ENCODE assay signal across 1 cellular context in the genomic region with DNA sequence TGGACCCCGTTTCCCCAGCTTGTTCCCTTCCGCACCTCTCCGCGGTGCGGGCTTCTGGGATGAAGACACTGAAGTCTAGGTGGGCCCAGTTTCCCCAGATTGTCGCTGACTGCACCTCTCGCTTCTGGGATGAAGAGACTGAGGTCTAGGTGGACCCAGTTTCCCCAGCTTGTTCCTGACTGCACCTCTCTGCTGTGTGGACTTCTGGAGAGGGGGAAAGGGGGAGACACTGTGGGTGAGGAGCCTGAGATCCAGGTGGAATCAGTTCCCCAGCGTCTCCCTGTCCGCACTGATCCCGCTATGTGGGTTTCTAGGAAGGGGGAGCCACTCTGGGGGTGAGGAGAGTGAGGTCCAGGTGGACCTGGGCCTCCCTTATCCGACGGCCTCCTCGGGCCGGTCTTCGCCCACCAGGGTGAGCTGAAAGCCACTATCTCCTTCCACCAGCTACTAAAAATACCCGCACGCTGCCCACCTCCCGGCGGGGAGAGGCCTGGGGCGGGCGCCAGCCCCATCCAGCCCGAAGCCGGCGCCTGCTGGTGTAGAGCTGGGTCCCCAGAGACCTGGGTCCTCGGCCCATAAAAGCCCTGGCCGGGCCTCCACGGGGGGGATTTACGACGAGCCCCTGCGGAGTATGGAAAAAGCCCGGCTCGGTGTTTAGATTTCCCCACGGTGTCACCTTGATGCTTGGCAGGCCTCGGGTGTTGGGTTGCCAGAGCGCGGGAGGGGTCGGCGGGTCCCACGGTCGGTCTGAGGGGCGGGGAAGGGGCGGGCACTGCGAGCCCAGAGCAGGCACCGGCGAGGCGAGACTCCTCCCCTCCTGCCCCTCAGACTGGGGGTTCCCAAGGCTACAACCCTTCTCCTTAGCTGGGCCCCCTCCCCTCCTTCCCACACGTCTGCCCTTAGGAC.
TF ChIP-seq lines count a peak whose summit lies in the region.

No MANE protein-coding gene starts in this region.

TF ChIP-seq in endothelial cell of umbilical vein, 7 proteins besides CTCF, POLR2A, EP300 and RAD21:
- TF ChIP-seq EZH2 (IDR thresholded peaks at IDR 0.05; ENCODE audit: borderline replicate concordance, low read depth, low read length, severe bottlenecking) = peak; percentile 25
- no peak for TF ChIP-seq FOS (IDR thresholded peaks at IDR 0.05; ENCODE audit: borderline replicate concordance, insufficient read depth, low read length)
- TF ChIP-seq, protein P1, sequence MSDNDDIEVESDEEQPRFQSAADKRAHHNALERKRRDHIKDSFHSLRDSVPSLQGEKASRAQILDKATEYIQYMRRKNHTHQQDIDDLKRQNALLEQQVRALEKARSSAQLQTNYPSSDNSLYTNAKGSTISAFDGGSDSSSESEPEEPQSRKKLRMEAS (IDR thresholded peaks at IDR 0.05; ENCODE audit: insufficient read depth, insufficient read length) = no peak
- no peak for TF ChIP-seq MYC (IDR thresholded peaks at IDR 0.05; ENCODE audit: low read depth, low read length)
- no peak for TF ChIP-seq JUN (IDR thresholded peaks at IDR 0.05; ENCODE audit: borderline replicate concordance, insufficient read depth, insufficient read length, low read depth)
TF ChIP-seq in endothelial cell of umbilical vein: peak in this region for 1.
